ENCODE assay signal across 10 cellular contexts in genomic region chr2:217864960-217865359, GRCh38.
DNase-seq lines count a peak whose midpoint lies in the region; ATAC-seq and TF ChIP-seq lines count a peak whose summit lies in the region.
"Had no signal": no experiment of that assay in that cellular context is flagged by ENCODE, and none has a peak within 500 bp of the region (broad histone marks: within the 10 kb centered on the region; RNA-seq: fewer than 3 reads in every experiment).

No MANE protein-coding gene starts in this region.

- H3K4me1 ChIP-seq in BLaER1 (peaks cover 30% of the 10 kb centered on the region), colonic mucosa (no peaks in the 10 kb centered on the region)

- peak overlapping the region; percentile 73 for H3K4me2 ChIP-seq in BLaER1

- H3K27me3 ChIP-seq in BLaER1 (no peaks in the 10 kb centered on the region), colonic mucosa (no peaks in the 10 kb centered on the region)

- H3K4me1 Mint-ChIP-seq in WTC11: peaks cover 16% of the 10 kb centered on the region

- ATAC-seq in GM19025 (IDR thresholded peaks at IDR 0.05; ENCODE audit: low read depth, unreplicated experiment): peak; percentile 56
- ATAC-seq in HG03064 (IDR thresholded peaks at IDR 0.05; ENCODE audit: low read depth, unreplicated experiment): peak; percentile 66
- no peak for ATAC-seq in WTC11
- no peak for ATAC-seq in HG03342 (IDR thresholded peaks at IDR 0.05; ENCODE audit: unreplicated experiment)

- H3K4me3 ChIP-seq in BLaER1: no peak overlapping the region
- no peak overlapping the region for H3K4me3 ChIP-seq in colonic mucosa

- H3K9ac ChIP-seq in BLaER1: no peak overlapping the region
- no peak overlapping the region for H3K9ac ChIP-seq in colonic mucosa (ENCODE audit: low read depth in 2 of 2, low read length in 2 of 2)

- H3K36me3 Mint-ChIP-seq in WTC11: no peaks in the 10 kb centered on the region

- CTCF ChIA-PET in WTC11 (lab: Charles Lee): no interaction called here

- no peak overlapping the region for H3K4me3 Mint-ChIP-seq in WTC11

- DNase-seq in glomerular visceral epithelial cell (ENCODE audit: extremely low spot score): peak; percentile 76
- no peak for DNase-seq in WTC11 (ENCODE audit: low spot score)
- no peak for DNase-seq in colonic mucosa
- no peak for DNase-seq in NK-92 (lab: John Stamatoyannopoulos, UW; ENCODE audit: unreplicated experiment)
- DNase-seq: H7, occipital lobe had no signal

- H3K27ac ChIP-seq in BLaER1 (no peak overlapping the region), colonic mucosa (no peak overlapping the region)

- intact Hi-C loops in colonic mucosa (cut with DNase I): no loop called here

- no peaks in the 10 kb centered on the region for H3K9me3 Mint-ChIP-seq in WTC11

- H3K9me3 ChIP-seq in BLaER1: no peaks in the 10 kb centered on the region
- H3K9me3 ChIP-seq in colonic mucosa: no peaks in the 10 kb centered on the region

- no peaks in the 10 kb centered on the region for H3K27me3 Mint-ChIP-seq in WTC11 (ENCODE audit: low read depth)

- H3K36me3 ChIP-seq in BLaER1: peaks cover 67% of the 10 kb centered on the region
- no peaks in the 10 kb centered on the region for H3K36me3 ChIP-seq in colonic mucosa

- POLR2A ChIA-PET in WTC11 (lab: Charles Lee): no interaction called here

- no peak overlapping the region for H3K27ac Mint-ChIP-seq in WTC11

- TF ChIP-seq CTCF in WTC11 (IDR thresholded peaks at IDR 0.05) (no peak), colonic mucosa (IDR thresholded peaks at IDR 0.05) (no peak)

- peaks cover 48% of the 10 kb centered on the region for H4K20me1 ChIP-seq in BLaER1

TF ChIP-seq in WTC11, 78 proteins besides CTCF, POLR2A, EP300 and RAD21:
- TF ChIP-seq IRF2 (CRISPR knock-in tag; IDR thresholded peaks at IDR 0.05; ENCODE audit: borderline replicate concordance, low read depth): no peak
- no peak for TF ChIP-seq NR2C2 (CRISPR knock-in tag; IDR thresholded peaks at IDR 0.05)

Comparison
In these comparisons a context has a peak if more than half of its experiments do, and no peak if none do; other contexts are left out.
1. ATAC-seq: peak in GM19025 (single experiment) and HG03064 (single experiment); none in WTC11 (single experiment) and HG03342 (single experiment).